Comparison of ENCODE assay signal across 1 cellular context in genomic region chr2:160228141-160228963, GRCh38.
TF ChIP-seq lines count a peak whose summit lies in the region.

No MANE protein-coding gene starts in this region.

TF ChIP-seq in SK-N-SH, 30 proteins besides CTCF, POLR2A, EP300 and RAD21 (continued from another document):
- TF ChIP-seq USF1 (IDR thresholded peaks at IDR 0.05; ENCODE audit: borderline replicate concordance, low read depth) (no peak), FOXM1 (IDR thresholded peaks at IDR 0.05; ENCODE audit: low read depth) (peak; percentile 84; the same call in 1 of the 2 replicates), NFIC (IDR thresholded peaks at IDR 0.05; ENCODE audit: borderline replicate concordance) (peak; percentile 80), USF2 (IDR thresholded peaks at IDR 0.05; ENCODE audit: borderline replicate concordance, low read depth, low read length) (no peak), POLR2AphosphoS5 (IDR thresholded peaks at IDR 0.05; ENCODE audit: low read depth, low read length) (peak; percentile 78; the same call in 1 of the 2 replicates), MAX (IDR thresholded peaks at IDR 0.05; ENCODE audit: low read depth) (peak; percentile 54; the same call in 1 of the 2 replicates), FOSL2 (IDR thresholded peaks at IDR 0.05; ENCODE audit: borderline replicate concordance, low read depth) (peak; percentile 93), GATA2 (CRISPR knock-in tag; IDR thresholded peaks at IDR 0.05) (no peak), RXRA (IDR thresholded peaks at IDR 0.05; ENCODE audit: borderline replicate concordance, low read depth) (peak; percentile 98), REST (IDR thresholded peaks at IDR 0.05; ENCODE audit: low read depth, low read length) (no peak), NRF1 (IDR thresholded peaks at IDR 0.05; ENCODE audit: low read depth, low read length) (no peak), MEF2A (IDR thresholded peaks at IDR 0.05; ENCODE audit: borderline replicate concordance, low read depth) (peak; percentile 77; the same call in 1 of the 2 replicates), SIN3A (IDR thresholded peaks at IDR 0.05; ENCODE audit: borderline replicate concordance, low read depth, low read length) (no peak), PBX3 (IDR thresholded peaks at IDR 0.05) (peak; percentile 93), TEAD4 (IDR thresholded peaks at IDR 0.05; ENCODE audit: borderline replicate concordance, insufficient read depth) (peak; percentile 83; the same call in 1 of the 2 replicates)
TF ChIP-seq in SK-N-SH: peak in this region for 13.
